8 cellular contexts compared by ENCODE assay signal in the genomic region with DNA sequence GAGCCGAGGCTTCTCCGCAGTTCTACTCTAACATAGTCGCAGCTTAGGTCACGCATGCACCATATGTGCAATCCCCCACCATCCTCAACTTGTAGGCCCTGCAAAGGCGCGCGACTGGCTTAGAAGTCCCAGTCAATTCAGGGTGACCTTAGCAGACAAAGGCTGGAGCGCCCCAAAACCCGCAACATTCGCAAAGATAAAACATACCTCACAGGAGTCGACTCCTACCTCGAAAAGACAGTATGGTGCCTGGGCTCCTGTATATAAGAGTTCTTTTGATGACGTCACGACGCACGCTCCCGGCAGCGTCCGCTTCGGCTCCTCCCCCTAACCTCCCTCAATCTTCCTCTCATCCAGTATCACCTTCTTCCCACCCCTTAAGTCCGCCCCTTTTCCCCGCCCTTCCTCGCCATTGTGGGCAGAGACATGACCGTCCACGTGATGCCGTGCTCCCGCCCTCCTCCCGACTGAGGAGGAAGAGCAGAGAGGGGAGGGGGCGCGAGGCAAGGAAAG. TPM values are rescaled to one million over a fixed set of nuclear protein-coding genes. Genes with fewer than 3 reads are reported as not detected.
A peak's percentile ranks its signal among the peaks of the same experiment; 100 is the strongest.
DNase-seq lines count a peak whose midpoint lies in the region; ATAC-seq and TF ChIP-seq lines count a peak whose summit lies in the region.

A gene (minus strand): TSS at position 237 of the 513 bp plus-strand sequence.

- DNase-seq in DND-41 (peak; percentile 100), LHCN-M2 (ENCODE audit: low read depth) (peak; percentile 99), RPMI8226 (peak; percentile 100), fibroblast of mammary gland (ENCODE audit: low read depth) (peak; percentile 99), natural killer cell (peak; percentile 89)
- peak; percentile 99 for DNase-seq in activated T-helper 9 cell treated with anti-CD3 and anti-CD28 coated beads, Interleukin-2, amount 50 U/mL, for 16 hours (ENCODE audit: low read depth)
- peak; percentile 100 for DNase-seq in stimulated activated naive CD4-positive, alpha-beta T cell treated with Interleukin-2 at 50 U/mL for 16 hours (lab: John Stamatoyannopoulos, UW)

- H3K4me1 Mint-ChIP-seq in natural killer cell: peaks cover 78 to 79% of the 10 kb centered on the region in 2 donors

- TF ChIP-seq CTCF in DND-41 (IDR thresholded peaks at IDR 0.05; ENCODE audit: borderline replicate concordance, extremely low read depth, low read length, poor library complexity, severe bottlenecking): no peak
- TF ChIP-seq CTCF in fibroblast of mammary gland (conservative IDR thresholded peaks at IDR 0.05; ENCODE audit: control insufficient read depth, insufficient read depth, low read depth, low read length): no peak
- no peak for TF ChIP-seq CTCF in natural killer cell (IDR thresholded peaks at IDR 0.05)

- peak within 1 kb of the TSS; percentile 93 for H3K27ac ChIP-seq in DND-41 (ENCODE audit: low read length)

- H3K79me2 ChIP-seq in DND-41 (ENCODE audit: insufficient read depth, low read length): peaks cover 36% of the 10 kb centered on the region

- peak within 1 kb of the TSS; percentile 97 for H2AFZ ChIP-seq in DND-41 (ENCODE audit: low read depth, low read length)

- no peaks in the 10 kb centered on the region for H3K9me3 ChIP-seq in DND-41 (ENCODE audit: insufficient read depth, low read length, severe bottlenecking)

- H3K9ac ChIP-seq in DND-41 (ENCODE audit: low read depth, low read length): peak within 1 kb of the TSS; percentile 88

- peak within 1 kb of the TSS; percentile 98 for H3K4me3 Mint-ChIP-seq in natural killer cell

- H3K27ac Mint-ChIP-seq in natural killer cell: peak within 1 kb of the TSS; percentile 91 to 97

- intact Hi-C loops in natural killer cell (cut with micrococcal nuclease): loop anchor here (1.0 to 10.0 kb wide), 4 partner anchors 44 to 349 kb away; a partner anchor contains a TSS

- H3K27me3 ChIP-seq in DND-41 (ENCODE audit: insufficient read depth, low read length, poor library complexity): no peaks in the 10 kb centered on the region

- H4K20me1 ChIP-seq in DND-41 (ENCODE audit: insufficient read depth, low read length): peaks cover 27% of the 10 kb centered on the region; the same call in 1 of the 2 replicates

- H3K4me2 ChIP-seq in DND-41 (ENCODE audit: insufficient read depth, low read length): peak within 1 kb of the TSS; percentile 97

- peaks cover 30% of the 10 kb centered on the region for H3K36me3 Mint-ChIP-seq in natural killer cell

- H3K4me1 ChIP-seq in DND-41 (ENCODE audit: insufficient read depth, low read length): peaks cover 65% of the 10 kb centered on the region

- H3K9me3 Mint-ChIP-seq in natural killer cell: no peaks in the 10 kb centered on the region

- H3K36me3 ChIP-seq in DND-41 (ENCODE audit: insufficient read depth, low read length): peaks cover 62% of the 10 kb centered on the region

- H3K27me3 Mint-ChIP-seq in natural killer cell (ENCODE audit: low read depth in 2 of 2): no peaks in the 10 kb centered on the region

- peak within 1 kb of the TSS; percentile 67 to 73 for H3K4me3 ChIP-seq in DND-41 (ENCODE audit: low read depth in 1 of 2, low read length in 2 of 2)
- H3K4me3 ChIP-seq in fibroblast of mammary gland (ENCODE audit: control insufficient read depth, low read depth, low read length): peak within 1 kb of the TSS; percentile 98

- ATAC-seq in DND-41 (ENCODE audit: insufficient read depth, low read depth) (peak; percentile 87), GM21825 (IDR thresholded peaks at IDR 0.05; ENCODE audit: unreplicated experiment) (peak; percentile 75), natural killer cell (peak; percentile 80 to 93 (median 84))

RNA-seq across cellular contexts. Expression of the gene that starts here (rescaled TPM):
- 337 and 409 TPM in 2 replicates for total RNA-seq in LHCN-M2 (2014; rRNA removed)
- polyA plus RNA-seq in LHCN-M2 (2012): 436 TPM
- 100 to 1,000 TPM; 208 to 299 (median 214) TPM for total RNA-seq in natural killer cell

Comparison
In these comparisons a context has a peak if more than half of its experiments do, and no peak if none do; other contexts are left out.
1. Peak in every context shown above with its lines: DNase-seq, ATAC-seq, H3K4me3 ChIP-seq and H3K27ac ChIP-seq.